ENCODE assay signal across 23 cellular contexts in the genomic region with DNA sequence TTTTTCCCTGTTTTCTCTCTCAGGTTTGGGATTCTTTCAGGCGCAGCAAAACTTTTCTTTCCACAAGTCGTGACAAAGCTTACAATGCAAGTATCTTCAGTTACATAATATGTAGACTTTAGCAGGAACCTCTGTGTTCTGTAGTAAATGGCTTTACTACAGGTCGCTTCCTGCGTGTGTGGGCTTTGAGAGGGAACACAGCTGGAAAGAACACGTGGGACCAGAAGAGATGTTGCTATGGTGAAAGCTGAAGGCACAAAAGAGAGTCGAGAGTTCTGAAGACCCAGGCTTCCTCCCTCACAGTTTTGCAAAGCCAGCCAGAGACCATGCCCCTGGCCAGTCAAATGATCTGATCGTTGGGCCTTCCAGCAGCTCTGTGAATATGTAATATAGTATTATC. TPM values are rescaled to one million over a fixed set of nuclear protein-coding genes. Genes with fewer than 3 reads are reported as not detected.
"Had no signal": no experiment of that assay in that cellular context is flagged by ENCODE, and none has a peak within 500 bp of the region (broad histone marks: within the 10 kb centered on the region; RNA-seq: fewer than 3 reads in every experiment).

No MANE protein-coding gene starts in this region.

- H3K36me3 ChIP-seq: brain microvascular endothelial cell, cardiac muscle cell had no signal

- H3K4me3 ChIP-seq: cardiac muscle cell, K562 had no signal

- H3K27me3 ChIP-seq: brain microvascular endothelial cell, cardiac muscle cell had no signal

- H3K27ac ChIP-seq: brain microvascular endothelial cell, cardiac muscle cell had no signal

- ATAC-seq: activated CD8-positive, alpha-beta memory T cell treated with anti-CD3 and anti-CD28 coated beads, Interleukin-2, amount 10 ng/mL, durations not matched to agents 7 days and 5 days; K562; T-helper 17 cell; WTC11 had no signal

- DNase-seq: activated CD4-positive, alpha-beta T cell treated with anti-CD3 and anti-CD28 coated beads for 1 hour; activated CD4-positive, alpha-beta T cell treated with anti-CD3 and anti-CD28 coated beads, Interleukin-2, amount 10 ng/mL, durations not matched to agents 24 days and 14 days; activated CD4-positive, alpha-beta T cell treated with anti-CD3 and anti-CD28 coated beads, Interleukin-2, amount 50 U/mL, for 48 hours; activated CD8-positive, alpha-beta memory T cell treated with anti-CD3 and anti-CD28 coated beads, Interleukin-2, amount 10 ng/mL, durations not matched to agents 7 days and 5 days; activated effector memory CD4-positive, alpha-beta T cell treated with Interleukin-2 at 50 U/mL for 16 hours; activated naive CD4-positive, alpha-beta T cell treated with Interleukin-2 at 50 U/mL for 16 hours; activated T-cell treated with anti-CD3 and anti-CD28 coated beads, Interleukin-2, amount 50 U/mL, for 24 hours; brain microvascular endothelial cell; Karpas-422; MM.1S; NCI-H1105; NCI-H1436; NCI-H1694 treated with DMSO at 0.1 percent for 48 hours; NCI-H2029 treated with DMSO at 0.1 percent for 48 hours; NCI-H446; NCI-H774; SIG-M5; T-helper 17 cell; T-helper 9 cell had no signal

- FAIRE-seq: K562 had no signal

RNA-seq across cellular contexts. Expression of a gene that starts 4.0 kb away (rescaled TPM):
- total RNA-seq: cardiac muscle cell, OCI-LY7, WTC11 had no signal
